In the genomic region with DNA sequence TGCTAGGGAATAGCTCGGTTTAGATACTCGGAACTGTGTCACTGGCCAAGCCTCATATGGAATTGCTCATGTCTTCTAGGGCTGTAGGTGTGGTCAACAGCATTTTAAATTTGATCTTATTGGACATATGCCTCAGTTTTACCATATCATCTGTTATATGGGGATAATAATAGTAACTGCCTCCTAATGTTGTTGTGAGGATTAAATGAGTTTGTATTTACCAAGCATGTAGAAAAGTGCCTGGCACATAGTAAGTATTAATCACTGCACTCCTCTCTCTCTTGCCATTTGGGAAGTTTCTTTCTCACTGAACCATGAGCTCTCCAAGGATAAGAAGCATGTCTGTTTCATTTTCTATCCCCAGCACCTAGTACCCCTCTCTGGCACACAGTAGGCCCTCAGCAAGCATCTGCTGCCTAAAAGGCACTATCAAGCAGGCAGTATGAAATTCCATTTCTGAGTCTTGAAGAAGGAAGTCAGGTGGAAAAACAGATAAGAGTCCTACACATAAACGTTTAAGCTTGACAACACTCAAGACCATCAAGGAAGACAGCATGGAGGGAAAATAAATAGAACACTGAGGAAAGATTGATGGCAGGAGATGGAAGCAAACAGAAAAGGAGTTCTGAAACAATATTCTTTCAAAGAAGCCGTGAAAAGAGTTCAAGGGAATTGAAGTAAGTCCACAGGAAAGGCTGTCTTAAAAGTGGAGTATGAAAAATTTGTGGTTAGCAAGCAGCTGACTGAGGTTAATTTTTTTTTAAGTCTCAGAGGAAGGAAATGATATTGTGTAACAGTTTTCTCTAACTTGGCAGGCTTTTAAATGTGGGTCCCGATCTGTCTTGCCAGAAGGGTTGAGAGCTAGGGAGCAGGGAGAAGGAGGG, we compare ENCODE assay signal across 1 cellular context.
TF ChIP-seq lines count a peak whose summit lies in the region.

No MANE protein-coding gene starts in this region.

TF ChIP-seq in GM12878, 131 proteins besides CTCF, POLR2A, EP300 and RAD21 (continued from another document):
- TF ChIP-seq, protein P1, sequence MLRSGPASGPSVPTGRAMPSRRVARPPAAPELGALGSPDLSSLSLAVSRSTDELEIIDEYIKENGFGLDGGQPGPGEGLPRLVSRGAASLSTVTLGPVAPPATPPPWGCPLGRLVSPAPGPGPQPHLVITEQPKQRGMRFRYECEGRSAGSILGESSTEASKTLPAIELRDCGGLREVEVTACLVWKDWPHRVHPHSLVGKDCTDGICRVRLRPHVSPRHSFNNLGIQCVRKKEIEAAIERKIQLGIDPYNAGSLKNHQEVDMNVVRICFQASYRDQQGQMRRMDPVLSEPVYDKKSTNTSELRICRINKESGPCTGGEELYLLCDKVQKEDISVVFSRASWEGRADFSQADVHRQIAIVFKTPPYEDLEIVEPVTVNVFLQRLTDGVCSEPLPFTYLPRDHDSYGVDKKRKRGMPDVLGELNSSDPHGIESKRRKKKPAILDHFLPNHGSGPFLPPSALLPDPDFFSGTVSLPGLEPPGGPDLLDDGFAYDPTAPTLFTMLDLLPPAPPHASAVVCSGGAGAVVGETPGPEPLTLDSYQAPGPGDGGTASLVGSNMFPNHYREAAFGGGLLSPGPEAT (IDR thresholded peaks at IDR 0.05; ENCODE audit: low read depth), result peak; percentile 85
- TF ChIP-seq IKZF2 (IDR thresholded peaks at IDR 0.05) (peak; percentile 88 to 91), BCL11A (IDR thresholded peaks at IDR 0.05; ENCODE audit: low read depth, low read length) (peak; percentile 23; the same call in 1 of the 2 replicates)
